ENCODE assay signal across 9 cellular contexts in the genomic region with DNA sequence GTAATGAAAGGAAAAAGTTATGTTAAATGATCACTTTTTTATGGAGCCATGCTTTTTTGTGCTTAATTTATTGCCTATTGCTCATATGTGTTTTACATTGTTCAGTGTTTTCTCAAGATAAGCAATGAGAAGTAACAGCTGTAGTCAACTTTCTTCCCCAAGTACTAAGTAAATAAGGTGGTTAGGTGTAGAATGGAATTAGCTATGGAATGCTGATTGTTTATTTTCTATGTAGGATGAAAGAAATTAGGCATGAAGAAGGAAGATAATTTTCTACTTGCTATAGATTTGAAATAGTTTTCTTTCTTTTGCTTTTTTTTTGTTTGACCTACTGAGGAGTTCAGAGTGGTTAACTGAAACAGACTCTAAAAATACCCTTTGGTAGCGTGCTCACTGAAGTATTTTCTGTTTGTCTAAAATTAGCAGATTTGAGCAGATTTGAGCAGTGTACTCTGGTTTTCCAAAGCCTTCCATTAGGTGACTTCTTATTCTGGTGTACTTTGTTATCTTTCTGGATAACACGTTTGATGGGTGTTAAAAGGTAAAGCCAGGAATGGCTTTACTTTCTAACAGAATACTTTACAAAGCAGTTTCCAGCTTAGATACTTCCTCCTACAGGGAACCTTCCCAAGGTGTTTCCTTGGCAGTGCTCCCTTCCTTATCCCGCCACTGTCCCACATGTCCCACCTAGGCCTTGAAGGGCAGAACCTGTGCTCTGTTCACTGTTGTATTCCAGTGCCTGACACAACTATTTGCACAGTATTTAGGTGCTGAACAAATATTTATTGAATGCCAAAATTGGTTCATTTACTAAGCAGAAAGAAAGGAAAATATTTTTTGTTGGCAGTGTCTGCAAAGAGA. TPM values are rescaled to one million over a fixed set of nuclear protein-coding genes. Genes with fewer than 3 reads are reported as not detected.
DNase-seq lines count a peak whose midpoint lies in the region; ATAC-seq and TF ChIP-seq lines count a peak whose summit lies in the region.
"Had no signal": no experiment of that assay in that cellular context is flagged by ENCODE, and none has a peak within 500 bp of the region (broad histone marks: within the 10 kb centered on the region; RNA-seq: fewer than 3 reads in every experiment).

No MANE protein-coding gene starts in this region.

- no peaks in the 10 kb centered on the region for H3K9me3 ChIP-seq in cardiac muscle cell (ENCODE audit: low read depth)
- H3K9me3 ChIP-seq in MM.1S (replicated peaks; ENCODE audit: insufficient read depth, low read length), result no peaks in the 10 kb centered on the region
- no peaks in the 10 kb centered on the region for H3K9me3 ChIP-seq in aorta (ENCODE audit: control insufficient read depth, low read length)

- no peaks in the 10 kb centered on the region for H3K9me2 ChIP-seq in MM.1S (replicated peaks; ENCODE audit: insufficient read depth, low read length)

- H3K9ac ChIP-seq in MM.1S (ENCODE audit: low read length), result peak overlapping the region; percentile 69

- H3K27me3 ChIP-seq in cardiac muscle cell, result no peaks in the 10 kb centered on the region
- no peaks in the 10 kb centered on the region for H3K27me3 ChIP-seq in MM.1S (replicated peaks; ENCODE audit: insufficient read depth, low read length)
- no peaks in the 10 kb centered on the region for H3K27me3 ChIP-seq in aorta (ENCODE audit: control insufficient read depth in 1 of 2, insufficient read depth in 2 of 2, low read length in 1 of 2)

- TF ChIP-seq CTCF in cardiac muscle cell (IDR thresholded peaks at IDR 0.05; ENCODE audit: low read depth, low read length) (no peak), MM.1S (IDR thresholded peaks at IDR 0.05; ENCODE audit: low read length) (no peak), fibroblast of the aortic adventitia (IDR thresholded peaks at IDR 0.05; ENCODE audit: insufficient read depth, low read length) (no peak)

- DNase-seq in cardiac muscle cell (ENCODE audit: low read depth in 1 of 2, low spot score in 1 of 2) (peak in 1 of 2 donors; percentile 36), Right ventricle myocardium superior (no peak), MM.1S (peak; percentile 74), fibroblast of the aortic adventitia (ENCODE audit: low read depth) (peak; percentile 66), aorta (no peak), COLO829 (ENCODE audit: low spot score) (no peak), nucleus accumbens (lab: John Stamatoyannopoulos, UW) (no peak)
- no peak for DNase-seq in activated CD8-positive, alpha-beta memory T cell treated with anti-CD3 and anti-CD28 coated beads for 24 hours
- DNase-seq: NCI-H748 treated with DMSO at 0.1 percent for 48 hours had no signal

- H3K4me3 ChIP-seq in cardiac muscle cell (no peak overlapping the region), MM.1S (ENCODE audit: low read length) (peak overlapping the region; percentile 46), fibroblast of the aortic adventitia (ENCODE audit: low read depth, low read length) (no peak overlapping the region), aorta (ENCODE audit: low read length in 2 of 2) (no peak overlapping the region)

- H3K4me1 ChIP-seq in cardiac muscle cell (ENCODE audit: low read depth), result peaks cover 65% of the 10 kb centered on the region
- peaks cover 53% of the 10 kb centered on the region for H3K4me1 ChIP-seq in MM.1S (ENCODE audit: low read length)
- peaks cover 10 to 13% of the 10 kb centered on the region in 2 donors for H3K4me1 ChIP-seq in aorta (ENCODE audit: control insufficient read depth in 1 of 2, insufficient read depth in 2 of 2, low read length in 2 of 2)

- intact Hi-C loops in Right ventricle myocardium superior (cut with DNase I), result no loop called here
- intact Hi-C loops in aorta (cut with DNase I), result loop anchor here in 1 of 2 donors (5.0 kb wide), 1 partner anchor 34 kb away; no protein-coding TSS in a partner anchor

- H2AFZ ChIP-seq in MM.1S (ENCODE audit: low read length), result no peak overlapping the region

- 6 to 7% methylated on average over 3 of the region's 3 CpGs for WGBS in aorta, 2 donors

- no peaks in the 10 kb centered on the region for H4K20me1 ChIP-seq in MM.1S (ENCODE audit: insufficient read depth, low read length)

- H3K4me2 ChIP-seq in MM.1S (ENCODE audit: low read depth, low read length), result peak overlapping the region; percentile 94

- ATAC-seq in Right ventricle myocardium superior (ENCODE audit: poor library complexity) (no peak), aorta (ENCODE audit: low FRiP score) (peak; percentile 78)

- peak overlapping the region; percentile 95 for H3K27ac ChIP-seq in cardiac muscle cell
- H3K27ac ChIP-seq in MM.1S (ENCODE audit: low read length), result peak overlapping the region; percentile 90
- H3K27ac ChIP-seq in aorta (ENCODE audit: low read depth in 1 of 2, low read length in 2 of 2), result peak overlapping the region; percentile 52 to 83

- H3F3A ChIP-seq in MM.1S (ENCODE audit: insufficient read depth, low read length), result peaks cover 53% of the 10 kb centered on the region

- H3K36me3 ChIP-seq in cardiac muscle cell (no peaks in the 10 kb centered on the region), MM.1S (replicated peaks; ENCODE audit: insufficient read depth, low read length) (no peaks in the 10 kb centered on the region), aorta (ENCODE audit: control insufficient read depth in 1 of 2, insufficient read depth in 2 of 2, low read length in 1 of 2) (no peaks in the 10 kb centered on the region)

- peaks cover 46% of the 10 kb centered on the region for H3K79me2 ChIP-seq in MM.1S (ENCODE audit: low read length)

RNA-seq across cellular contexts. Expression of gene RASSF3, which starts 56.0 kb away (rescaled TPM):
- total RNA-seq in cardiac muscle cell (16.9 and 23.6 TPM in 2 replicates), Right ventricle myocardium superior (117 TPM), fibroblast of the aortic adventitia (ENCODE audit: low replicate concordance) (7.7 and 13.6 TPM in 2 replicates), aorta (100 to 1,000 TPM; 197 to 418 TPM)
- polyA plus RNA-seq in cardiac muscle cell (3.5 and 4.8 TPM in 2 replicates), aorta (100 to 1,000 TPM in 1 of 2 donors, 10 to 100 TPM in 1; 85.1 to 445 TPM)

Comparison
In these comparisons a context has a peak if more than half of its experiments do, and no peak if none do; other contexts are left out.
1. DNase-seq: peak in MM.1S (single experiment) and fibroblast of the aortic adventitia (single experiment); none in Right ventricle myocardium superior (single experiment), aorta (0 of 2), COLO829 (single experiment), nucleus accumbens (0 of 56) and activated CD8-positive, alpha-beta memory T cell treated with anti-CD3 and anti-CD28 coated beads for 24 hours (single experiment).
2. Peak in every context shown above with its lines, with median percentiles within 50 percentile points of each other: H3K27ac ChIP-seq.